ENCODE assay signal across 35 cellular contexts in the genomic region with DNA sequence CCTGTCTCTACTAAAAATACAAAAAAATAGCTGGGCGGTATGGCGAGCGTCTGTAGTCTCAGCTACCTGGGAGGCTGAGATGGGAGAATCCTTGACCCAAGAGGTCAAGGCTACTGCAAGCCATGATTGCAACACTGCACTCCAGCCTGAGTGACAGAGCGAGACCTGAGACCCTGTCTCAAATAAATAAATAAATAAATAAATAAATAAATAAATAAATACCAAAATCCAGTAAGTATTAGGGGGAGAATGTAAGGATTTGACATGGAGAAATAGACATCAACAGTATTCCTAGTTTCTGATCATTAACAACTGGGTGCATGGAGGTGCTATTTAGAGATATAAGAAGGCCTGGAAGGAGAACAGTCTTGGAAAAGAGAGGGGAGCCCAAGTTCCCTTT.
"Had no signal": no experiment of that assay in that cellular context is flagged by ENCODE, and none has a peak within 500 bp of the region (broad histone marks: within the 10 kb centered on the region; RNA-seq: fewer than 3 reads in every experiment).

No MANE protein-coding gene starts in this region.

- DNase-seq: Karpas-422, Kasumi-1, MG63, MM.1S, MV-4-11, NCI-H1048, NCI-H1092, NCI-H1092 treated with DMSO at 0.1 percent for 48 hours, NCI-H1105, NCI-H1417, NCI-H1417 treated with DMSO at 0.1 percent for 48 hours, NCI-H1436, NCI-H1436 treated with DMSO at 0.1 percent for 48 hours, NCI-H146, NCI-H1694, NCI-H1694 treated with DMSO at 0.1 percent for 48 hours, NCI-H187, NCI-H187 treated with DMSO at 0.1 percent for 48 hours, NCI-H1930, NCI-H2029, NCI-H2029 treated with DMSO at 0.1 percent for 48 hours, NCI-H2081, NCI-H2081 treated with DMSO at 0.1 percent for 48 hours, NCI-H2107, NCI-H2171, NCI-H2171 treated with DMSO at 0.1 percent for 48 hours, NCI-H2227 treated with DMSO at 0.1 percent for 48 hours, NCI-H226, NCI-H345, NCI-H446, NCI-H446 treated with DMSO at 0.1 percent for 48 hours, NCI-H510A, NCI-H510A treated with DMSO at 0.1 percent for 48 hours, NCI-H524 had no signal

- H3K36me3 ChIP-seq: MG63 had no signal

- H3K27me3 ChIP-seq: MG63 had no signal

- H3K9me3 ChIP-seq: MG63 had no signal

- H3K4me2 ChIP-seq: KMS-11 had no signal

- H3K4me3 ChIP-seq: MG63 had no signal

- H3K27ac ChIP-seq: KMS-11 had no signal

- H3K9ac ChIP-seq: KMS-11 had no signal
